12 cellular contexts compared by ENCODE assay signal in the genomic region with DNA sequence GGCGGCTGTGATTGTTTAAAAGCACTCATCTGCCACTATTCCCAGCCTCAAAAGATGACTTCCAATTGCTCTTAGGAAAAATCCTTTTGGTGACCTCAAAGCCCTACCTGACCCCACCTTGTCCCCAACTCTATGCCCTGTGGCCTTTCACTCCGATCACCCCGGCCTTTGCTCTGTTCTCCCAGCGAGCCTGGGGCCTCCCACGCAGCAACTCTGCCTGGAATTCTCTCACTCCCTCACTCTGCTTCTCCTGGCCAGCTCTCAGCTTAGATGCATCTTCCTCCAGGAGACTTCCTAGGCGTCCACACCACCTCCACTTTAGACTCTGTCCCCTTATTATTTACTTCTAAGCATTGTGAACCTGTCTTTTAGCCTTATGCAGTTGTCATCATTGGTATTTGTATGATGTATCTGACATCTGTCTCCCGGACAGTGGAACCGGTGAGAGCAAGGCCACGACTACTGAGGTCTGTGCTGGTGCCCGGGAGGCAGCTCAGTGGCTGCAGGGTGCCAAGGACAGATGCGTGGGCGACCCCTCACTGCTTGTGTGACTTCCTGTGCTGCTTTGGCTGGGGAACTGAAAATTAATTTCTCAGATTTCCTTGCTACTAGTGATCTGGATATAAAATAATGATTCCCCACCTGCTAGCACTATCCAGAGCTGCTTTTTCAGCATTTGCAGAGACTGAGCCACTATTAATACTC.
DNase-seq lines count a peak whose midpoint lies in the region; ATAC-seq and TF ChIP-seq lines count a peak whose summit lies in the region.
"Had no signal": no experiment of that assay in that cellular context is flagged by ENCODE, and none has a peak within 500 bp of the region (broad histone marks: within the 10 kb centered on the region; RNA-seq: fewer than 3 reads in every experiment).

No MANE protein-coding gene starts in this region.

- no peak overlapping the region for H3K4ac ChIP-seq in neuronal stem cell (ENCODE audit: low read length)

- H2BK12ac ChIP-seq in neuronal stem cell (ENCODE audit: low read length), result no peak overlapping the region

- H3K23ac ChIP-seq in neuronal stem cell (ENCODE audit: low read depth, low read length, poor library complexity), result no peak overlapping the region

- CTCF ChIA-PET in MCF 10A (lab: Yijun Ruan, JAX), result no interaction called here

- ATAC-seq in GM18858 (IDR thresholded peaks at IDR 0.05; ENCODE audit: unreplicated experiment) (peak; percentile 28), HG02885 (IDR thresholded peaks at IDR 0.05; ENCODE audit: poor library complexity, unreplicated experiment) (peak; percentile 32)

- no peak overlapping the region for H3K14ac ChIP-seq in neuronal stem cell (ENCODE audit: low read length)

- H3K27ac ChIP-seq in neuronal stem cell (replicated peaks; ENCODE audit: low read length), result no peak overlapping the region
- H3K27ac ChIP-seq: WERI-Rb-1 had no signal

- peaks cover 17 to 21% of the 10 kb centered on the region in 2 donors for H3K4me1 ChIP-seq in neuronal stem cell (ENCODE audit: control insufficient read depth in 2 of 2, insufficient read depth in 1 of 2, low read depth in 1 of 2, low read length in 2 of 2)

- no peak overlapping the region for H2AK5ac ChIP-seq in neuronal stem cell (ENCODE audit: low read depth, low read length)

- H2BK5ac ChIP-seq in neuronal stem cell (ENCODE audit: low read length), result no peak overlapping the region

- no peak overlapping the region for H4K91ac ChIP-seq in neuronal stem cell (ENCODE audit: low read depth, low read length, poor library complexity)

- no peaks in the 10 kb centered on the region for H3K9me3 ChIP-seq in neuronal stem cell (replicated peaks in 1 of 2; ENCODE audit: control insufficient read depth in 2 of 2, insufficient read depth in 1 of 2, low read depth in 1 of 2, low read length in 2 of 2)

- H3K79me1 ChIP-seq in neuronal stem cell (ENCODE audit: low read depth, low read length), result no peaks in the 10 kb centered on the region

- H3K36me3 Mint-ChIP-seq in activated naive CD8-positive, alpha-beta T cell, result peaks cover 7% of the 10 kb centered on the region
- peaks cover 10% of the 10 kb centered on the region for H3K36me3 Mint-ChIP-seq in MCF 10A (ENCODE audit: insufficient read depth, unreplicated experiment)

- H3K4me3 ChIP-seq in neuronal stem cell (ENCODE audit: low read length in 2 of 2), result no peak overlapping the region

- peaks cover 97% of the 10 kb centered on the region for H3K4me1 Mint-ChIP-seq in activated naive CD8-positive, alpha-beta T cell (ENCODE audit: low read depth)
- peaks cover 17% of the 10 kb centered on the region for H3K4me1 Mint-ChIP-seq in MCF 10A (ENCODE audit: insufficient read depth, unreplicated experiment)

- no peak overlapping the region for H2AFZ ChIP-seq in neuronal stem cell (ENCODE audit: low read length)

- H3K36me3 ChIP-seq in neuronal stem cell (replicated peaks in 1 of 2; ENCODE audit: control insufficient read depth in 2 of 2, insufficient read depth in 2 of 2, low read length in 2 of 2), result no peaks in the 10 kb centered on the region
- H3K36me3 ChIP-seq: WERI-Rb-1 had no signal

- peak overlapping the region; percentile 83 for H3K4me3 Mint-ChIP-seq in activated naive CD8-positive, alpha-beta T cell
- H3K4me3 Mint-ChIP-seq in MCF 10A (ENCODE audit: unreplicated experiment), result no peak overlapping the region

- no TSS peak for BruUV-seq in MCF 10A (replicated peaks; lab: Mats Ljungman, UMichigan)

- no peak overlapping the region for H2BK120ac ChIP-seq in neuronal stem cell (ENCODE audit: low read depth, low read length)

- intact Hi-C loops in MCF 10A (cut with micrococcal nuclease), result no loop called here

- no peak for TF ChIP-seq CTCF in MCF 10A (IDR thresholded peaks at IDR 0.05; ENCODE audit: unreplicated experiment)

- H3K9me3 Mint-ChIP-seq in activated naive CD8-positive, alpha-beta T cell (ENCODE audit: low read depth), result no peaks in the 10 kb centered on the region
- H3K9me3 Mint-ChIP-seq in MCF 10A (ENCODE audit: unreplicated experiment), result no peaks in the 10 kb centered on the region

- H3K27me3 Mint-ChIP-seq in activated naive CD8-positive, alpha-beta T cell, result no peaks in the 10 kb centered on the region
- no peaks in the 10 kb centered on the region for H3K27me3 Mint-ChIP-seq in MCF 10A (ENCODE audit: insufficient read depth, unreplicated experiment)

- no peaks in the 10 kb centered on the region for H3K27me3 ChIP-seq in neuronal stem cell (ENCODE audit: control insufficient read depth in 3 of 3, insufficient read depth in 3 of 3, low read depth in 1 of 3, low read length in 3 of 3)

- no peak overlapping the region for H2BK15ac ChIP-seq in neuronal stem cell (ENCODE audit: low read length)

- no peak overlapping the region for H4K8ac ChIP-seq in neuronal stem cell (ENCODE audit: low read depth, low read length)

- H3K27ac Mint-ChIP-seq in activated naive CD8-positive, alpha-beta T cell, result peak overlapping the region; percentile 97
- no peak overlapping the region for H3K27ac Mint-ChIP-seq in MCF 10A (ENCODE audit: low read depth, unreplicated experiment)

- POLR2A ChIA-PET in MCF 10A (lab: Yijun Ruan, JAX), result interaction anchor here (0.6 to 0.8 kb wide), 2 partner anchors 99 to 335 kb away, joined by 3 read pairs; a partner anchor contains a TSS

- no CpG with 5 or more reads among the region's 12 CpGs for WGBS in neuronal stem cell (ENCODE audit: extremely low coverage in 2 of 2, insufficient read length in 2 of 2, insufficient replicate concordance in 1 of 2), 2 donors

- peak; percentile 53 for DNase-seq in stimulated activated CD4-positive, alpha-beta T cell treated with anti-CD3 and anti-CD28 coated beads, Interleukin-4, amount 100 ng/mL, for 24 hours
- DNase-seq in NK-92 (lab: John Stamatoyannopoulos, UW; ENCODE audit: unreplicated experiment) (no peak), DMS153 treated with DMSO at 0.1 percent for 48 hours (lab: John Stamatoyannopoulos, UW; ENCODE audit: unreplicated experiment) (no peak), MCF 10A (ENCODE audit: unreplicated experiment) (no peak), neuronal stem cell (ENCODE audit: low spot score) (no peak)
- DNase-seq: DMS79 treated with DMSO at 0.1 percent for 48 hours, occipital lobe, OCI-M1, WERI-Rb-1 had no signal

- no peak overlapping the region for H3K4me2 ChIP-seq in neuronal stem cell (ENCODE audit: insufficient read depth, low read length, poor library complexity, severe bottlenecking)

- H3K9ac ChIP-seq in neuronal stem cell (ENCODE audit: low read depth, low read length, poor library complexity), result no peak overlapping the region

- H3K18ac ChIP-seq in neuronal stem cell (ENCODE audit: low read length), result no peak overlapping the region
